ENCODE assay signal across 24 cellular contexts in the genomic region with DNA sequence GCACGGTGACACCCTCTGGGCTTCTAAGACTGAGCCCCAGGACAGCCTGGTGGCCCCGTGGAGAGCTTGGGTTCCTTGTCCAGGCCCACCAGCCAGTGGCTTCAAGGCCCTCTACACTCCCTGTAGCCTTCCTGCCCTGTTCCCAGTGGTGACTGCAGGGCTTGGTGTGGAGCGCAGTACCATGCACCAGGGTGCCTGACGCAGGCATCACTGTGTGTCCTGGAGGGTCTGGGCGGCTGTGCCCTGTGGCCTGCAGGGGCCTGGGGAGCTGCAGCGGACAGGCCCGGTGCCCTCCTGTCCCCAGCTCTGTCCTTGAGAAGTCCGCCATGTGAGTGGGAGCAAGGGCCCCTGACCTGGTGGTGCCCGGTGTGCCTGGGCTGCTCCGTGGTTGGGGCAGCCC. TPM values are rescaled to one million over a fixed set of nuclear protein-coding genes. Genes with fewer than 3 reads are reported as not detected.
"Had no signal": no experiment of that assay in that cellular context is flagged by ENCODE, and none has a peak within 500 bp of the region (broad histone marks: within the 10 kb centered on the region; RNA-seq: fewer than 3 reads in every experiment).

No MANE protein-coding gene starts in this region.

- H3K9me3 ChIP-seq: MG63, Peyer's patch, SJSA1 had no signal

- H3K9me3 Mint-ChIP-seq: activated CD4-positive, alpha-beta T cell treated with anti-CD3 and anti-CD28 coated beads, Interleukin-2, amount 10 ng/mL, durations not matched to agents 24 days and 14 days; activated naive CD4-positive, alpha-beta T cell treated with anti-CD3 and anti-CD28 coated beads, Interleukin-2, amount 50 U/mL, for 24 hours; activated T-cell treated with anti-CD3 and anti-CD28 coated beads, Interleukin-2, amount 50 U/mL, for 24 hours; activated T-helper 1 cell treated with anti-CD3 and anti-CD28 coated beads, Interleukin-12 subunit alpha, Interleukin-12 subunit beta, Interleukin-2, Interleukin-4 antibody, amounts not matched to agents 30 ng/mL and 10 ng/mL and 1 ng/mL, durations not matched to agents 14 hours and 24 hours and 36 hours; WTC11 had no signal

- H3K36me3 Mint-ChIP-seq: activated CD8-positive, alpha-beta memory T cell treated with anti-CD3 and anti-CD28 coated beads, Interleukin-2, amount 10 ng/mL, durations not matched to agents 7 days and 5 days; activated naive CD4-positive, alpha-beta T cell treated with anti-CD3 and anti-CD28 coated beads, Interleukin-2, amount 50 U/mL, for 24 hours; WTC11 had no signal

- DNase-seq: activated CD4-positive, alpha-beta T cell treated with anti-CD3 and anti-CD28 coated beads, Interleukin-2, amount 10 ng/mL, durations not matched to agents 24 days and 14 days; activated CD4-positive, alpha-beta T cell treated with anti-CD3 and anti-CD28 coated beads, Interleukin-2, amount 50 U/mL, for 48 hours; activated CD4-positive, CD25-positive, alpha-beta regulatory T cell treated with anti-CD3 and anti-CD28 coated beads, Interleukin-2, amount 50 U/mL, for 72 hours; activated CD8-positive, alpha-beta memory T cell treated with anti-CD3 and anti-CD28 coated beads, Interleukin-2, amount 10 ng/mL, durations not matched to agents 7 days and 5 days; activated effector memory CD4-positive, alpha-beta T cell treated with Interleukin-2 at 50 U/mL for 16 hours; activated naive CD4-positive, alpha-beta T cell; activated T-cell treated with anti-CD3 and anti-CD28 coated beads, Interleukin-2, amount 50 U/mL, for 24 hours; MG63; MV-4-11; NCI-H1092 treated with DMSO at 0.1 percent for 48 hours; NCI-H1436; NCI-H1694 treated with DMSO at 0.1 percent for 48 hours; NCI-H2029 treated with DMSO at 0.1 percent for 48 hours; NCI-H510A treated with DMSO at 0.1 percent for 48 hours; NCI-H69; NK-92 treated with Interleukin-12 subunit alpha and Interleukin-12 subunit beta, amount 100 ng/mL, for 24 hours; Peyer's patch; SHP77; SW 1271 had no signal

- ATAC-seq: activated CD8-positive, alpha-beta memory T cell treated with anti-CD3 and anti-CD28 coated beads, Interleukin-2, amount 10 ng/mL, durations not matched to agents 7 days and 5 days; SK-N-SH treated with all-trans-retinoic acid at 6 μM for 48 hours; WTC11 had no signal

- H3K4me1 Mint-ChIP-seq: WTC11 had no signal

- H3K36me3 ChIP-seq: Peyer's patch, SJSA1 had no signal

- H3K27me3 ChIP-seq: MG63, Peyer's patch had no signal

- H3K27ac ChIP-seq: Peyer's patch, SJSA1 had no signal

- H3K27ac Mint-ChIP-seq: activated CD4-positive, alpha-beta T cell treated with anti-CD3 and anti-CD28 coated beads, Interleukin-2, amount 10 ng/mL, durations not matched to agents 24 days and 14 days; activated CD8-positive, alpha-beta memory T cell treated with anti-CD3 and anti-CD28 coated beads, Interleukin-2, amount 10 ng/mL, durations not matched to agents 7 days and 5 days; activated naive CD4-positive, alpha-beta T cell treated with anti-CD3 and anti-CD28 coated beads, Interleukin-2, amount 50 U/mL, for 24 hours; activated T-cell treated with anti-CD3 and anti-CD28 coated beads, Interleukin-2, amount 50 U/mL, for 24 hours; activated T-helper 1 cell treated with anti-CD3 and anti-CD28 coated beads, Interleukin-12 subunit alpha, Interleukin-12 subunit beta, Interleukin-2, Interleukin-4 antibody, amounts not matched to agents 30 ng/mL and 10 ng/mL and 1 ng/mL, durations not matched to agents 14 hours and 24 hours and 36 hours; WTC11 had no signal

- H3K27me3 Mint-ChIP-seq: activated CD4-positive, alpha-beta T cell treated with anti-CD3 and anti-CD28 coated beads, Interleukin-2, amount 10 ng/mL, durations not matched to agents 24 days and 14 days; activated CD8-positive, alpha-beta memory T cell treated with anti-CD3 and anti-CD28 coated beads, Interleukin-2, amount 10 ng/mL, durations not matched to agents 7 days and 5 days; activated naive CD4-positive, alpha-beta T cell treated with anti-CD3 and anti-CD28 coated beads, Interleukin-2, amount 50 U/mL, for 24 hours; activated T-cell treated with anti-CD3 and anti-CD28 coated beads, Interleukin-2, amount 50 U/mL, for 24 hours had no signal

- H3K4me3 Mint-ChIP-seq: activated CD4-positive, alpha-beta T cell treated with anti-CD3 and anti-CD28 coated beads, Interleukin-2, amount 10 ng/mL, durations not matched to agents 24 days and 14 days; activated CD8-positive, alpha-beta memory T cell treated with anti-CD3 and anti-CD28 coated beads, Interleukin-2, amount 10 ng/mL, durations not matched to agents 7 days and 5 days; activated naive CD4-positive, alpha-beta T cell treated with anti-CD3 and anti-CD28 coated beads, Interleukin-2, amount 50 U/mL, for 24 hours; activated T-cell treated with anti-CD3 and anti-CD28 coated beads, Interleukin-2, amount 50 U/mL, for 24 hours; activated T-helper 1 cell treated with anti-CD3 and anti-CD28 coated beads, Interleukin-12 subunit alpha, Interleukin-12 subunit beta, Interleukin-2, Interleukin-4 antibody, amounts not matched to agents 30 ng/mL and 10 ng/mL and 1 ng/mL, durations not matched to agents 14 hours and 24 hours and 36 hours; WTC11 had no signal

- H3K4me3 ChIP-seq: MG63, Peyer's patch, SJSA1 had no signal

RNA-seq across cellular contexts. Expression of a gene that starts 22.5 kb away (rescaled TPM):
- total RNA-seq: activated CD4-positive, alpha-beta T cell treated with anti-CD3 and anti-CD28 coated beads, Interleukin-2, amount 10 ng/mL, durations not matched to agents 24 days and 14 days; activated CD8-positive, alpha-beta memory T cell treated with anti-CD3 and anti-CD28 coated beads, Interleukin-2, amount 10 ng/mL, durations not matched to agents 7 days and 5 days; SJSA1 had no signal
